ENCODE assay signal across 10 cellular contexts in genomic region chr5:7261049-7261448, GRCh38.
DNase-seq lines count a peak whose midpoint lies in the region; ATAC-seq and TF ChIP-seq lines count a peak whose summit lies in the region.
"Had no signal": no experiment of that assay in that cellular context is flagged by ENCODE, and none has a peak within 500 bp of the region (broad histone marks: within the 10 kb centered on the region; RNA-seq: fewer than 3 reads in every experiment).

No MANE protein-coding gene starts in this region.

- no peaks in the 10 kb centered on the region for H3K27me3 ChIP-seq in HAP-1 (ENCODE audit: low read depth)

- ATAC-seq in WTC11 (peak; percentile 100), left colon (peak; percentile 79)
- ATAC-seq: activated T-cell treated with anti-CD3 and anti-CD28 coated beads, Interleukin-2, amount 50 U/mL, for 72 hours had no signal

- no peaks in the 10 kb centered on the region for H3K4me1 ChIP-seq in HAP-1

- in situ Hi-C loops in HAP-1 (cut with MboI; ENCODE audit: low sequenced_read_pairs) = no loop called here

- H3K9me3 ChIP-seq in HAP-1 = no peaks in the 10 kb centered on the region

- CTCF ChIA-PET in WTC11 (lab: Charles Lee) = interaction anchor here (0.6 to 2.5 kb wide), 9 partner anchors 9 to 494 kb away, joined by 3 to 13 read pairs (median 7); partner anchors contain the start of gene ADCY2

- H3K27ac Mint-ChIP-seq in WTC11 = peak overlapping the region; percentile 95
- H3K27ac Mint-ChIP-seq: activated T-cell treated with anti-CD3 and anti-CD28 coated beads, Interleukin-2, amount 50 U/mL, for 72 hours; CD4-positive, CD25-positive, alpha-beta regulatory T cell had no signal

- DNase-seq in NCI-H2227 (lab: John Stamatoyannopoulos, UW; ENCODE audit: unreplicated experiment) = peak; percentile 5
- no peak for DNase-seq in NCI-H2227 treated with DMSO at 0.1 percent for 48 hours (lab: John Stamatoyannopoulos, UW)
- DNase-seq in NCI-H2029 (lab: John Stamatoyannopoulos, UW) = peak; percentile 5
- peak; percentile 80 for DNase-seq in WTC11 (ENCODE audit: low spot score)
- DNase-seq in left colon = peak in 1 of 2 donors; percentile 9
- DNase-seq in stimulated activated naive CD4-positive, alpha-beta T cell (lab: John Stamatoyannopoulos, UW) = no peak
- DNase-seq in activated CD4-positive, alpha-beta T cell treated with anti-CD3 and anti-CD28 coated beads, Interleukin-2, amount 50 U/mL, for 48 hours = no peak
- no peak for DNase-seq in HAP-1 (ENCODE audit: low spot score in 2 of 2)

- peaks cover 47% of the 10 kb centered on the region for H3K36me3 Mint-ChIP-seq in WTC11
- H3K36me3 Mint-ChIP-seq: CD4-positive, CD25-positive, alpha-beta regulatory T cell had no signal

- H3K4me3 Mint-ChIP-seq in WTC11 = peak overlapping the region; percentile 29; the same call in 1 of the 2 replicates
- H3K4me3 Mint-ChIP-seq: activated T-cell treated with anti-CD3 and anti-CD28 coated beads, Interleukin-2, amount 50 U/mL, for 72 hours; CD4-positive, CD25-positive, alpha-beta regulatory T cell had no signal

- peaks cover 60% of the 10 kb centered on the region for H3K4me1 Mint-ChIP-seq in WTC11
- H3K4me1 Mint-ChIP-seq: CD4-positive, CD25-positive, alpha-beta regulatory T cell had no signal

- H3K4me3 ChIP-seq in HAP-1 = no peak overlapping the region

- no peaks in the 10 kb centered on the region for H3K36me3 ChIP-seq in HAP-1 (replicated peaks)

- TF ChIP-seq CTCF in WTC11 (IDR thresholded peaks at IDR 0.05) = no peak

- H3K27me3 Mint-ChIP-seq in WTC11 (ENCODE audit: low read depth) = no peaks in the 10 kb centered on the region; the same call in 1 of the 2 replicates
- H3K27me3 Mint-ChIP-seq: CD4-positive, CD25-positive, alpha-beta regulatory T cell had no signal

- POLR2A ChIA-PET in WTC11 (lab: Charles Lee) = interaction anchor here (1.2 kb wide), 1 partner anchor 8 kb away, joined by 5 read pairs; no protein-coding TSS in a partner anchor

- peaks cover 26% of the 10 kb centered on the region for H3K9me3 Mint-ChIP-seq in WTC11
- H3K9me3 Mint-ChIP-seq: activated T-cell treated with anti-CD3 and anti-CD28 coated beads, Interleukin-2, amount 50 U/mL, for 72 hours had no signal

- intact Hi-C loops in left colon (cut with DNase I, micrococcal nuclease) = no loop called here

TF ChIP-seq in WTC11, 78 proteins besides CTCF, POLR2A, EP300 and RAD21:
- TF ChIP-seq ZNF423 (CRISPR knock-in tag; IDR thresholded peaks at IDR 0.05) (peak; percentile 22; the same call in 1 of the 2 replicates), HMGXB4 (CRISPR knock-in tag; IDR thresholded peaks at IDR 0.05) (0 out of 2 replicates have a peak, but pooled peaks have one; percentile 42), TEAD1 (CRISPR knock-in tag; IDR thresholded peaks at IDR 0.05) (peak; percentile 67; the same call in 1 of the 2 replicates), ZNF396 (CRISPR knock-in tag; IDR thresholded peaks at IDR 0.05; ENCODE audit: borderline replicate concordance) (no peak), SP1 (CRISPR knock-in tag; conservative IDR thresholded peaks at IDR 0.05) (0 out of 2 replicates have a peak, but pooled peaks have one; percentile 18), ETV6 (CRISPR knock-in tag; IDR thresholded peaks at IDR 0.05) (peak; percentile 27; the same call in 1 of the 2 replicates), MXD4 (CRISPR knock-in tag; IDR thresholded peaks at IDR 0.05; ENCODE audit: borderline replicate concordance) (no peak), FOXK1 (CRISPR knock-in tag; IDR thresholded peaks at IDR 0.05) (0 out of 2 replicates have a peak, but pooled peaks have one; percentile 33)
- TF ChIP-seq, protein P1, sequence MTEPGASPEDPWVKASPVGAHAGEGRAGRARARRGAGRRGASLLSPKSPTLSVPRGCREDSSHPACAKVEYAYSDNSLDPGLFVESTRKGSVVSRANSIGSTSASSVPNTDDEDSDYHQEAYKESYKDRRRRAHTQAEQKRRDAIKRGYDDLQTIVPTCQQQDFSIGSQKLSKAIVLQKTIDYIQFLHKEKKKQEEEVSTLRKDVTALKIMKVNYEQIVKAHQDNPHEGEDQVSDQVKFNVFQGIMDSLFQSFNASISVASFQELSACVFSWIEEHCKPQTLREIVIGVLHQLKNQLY (CRISPR knock-in tag; IDR thresholded peaks at IDR 0.05) = no peak
TF ChIP-seq in WTC11: peak in this region for 6.

Comparison
In these comparisons a context has a peak if more than half of its experiments do, and no peak if none do; other contexts are left out.
1. DNase-seq: peak in NCI-H2227 (single experiment), NCI-H2029 (single experiment) and WTC11 (single experiment); none in NCI-H2227 treated with DMSO at 0.1 percent for 48 hours (single experiment), stimulated activated naive CD4-positive, alpha-beta T cell (0 of 6), activated CD4-positive, alpha-beta T cell treated with anti-CD3 and anti-CD28 coated beads, Interleukin-2, amount 50 U/mL, for 48 hours (0 of 2) and HAP-1 (0 of 2).